In the genomic region with DNA sequence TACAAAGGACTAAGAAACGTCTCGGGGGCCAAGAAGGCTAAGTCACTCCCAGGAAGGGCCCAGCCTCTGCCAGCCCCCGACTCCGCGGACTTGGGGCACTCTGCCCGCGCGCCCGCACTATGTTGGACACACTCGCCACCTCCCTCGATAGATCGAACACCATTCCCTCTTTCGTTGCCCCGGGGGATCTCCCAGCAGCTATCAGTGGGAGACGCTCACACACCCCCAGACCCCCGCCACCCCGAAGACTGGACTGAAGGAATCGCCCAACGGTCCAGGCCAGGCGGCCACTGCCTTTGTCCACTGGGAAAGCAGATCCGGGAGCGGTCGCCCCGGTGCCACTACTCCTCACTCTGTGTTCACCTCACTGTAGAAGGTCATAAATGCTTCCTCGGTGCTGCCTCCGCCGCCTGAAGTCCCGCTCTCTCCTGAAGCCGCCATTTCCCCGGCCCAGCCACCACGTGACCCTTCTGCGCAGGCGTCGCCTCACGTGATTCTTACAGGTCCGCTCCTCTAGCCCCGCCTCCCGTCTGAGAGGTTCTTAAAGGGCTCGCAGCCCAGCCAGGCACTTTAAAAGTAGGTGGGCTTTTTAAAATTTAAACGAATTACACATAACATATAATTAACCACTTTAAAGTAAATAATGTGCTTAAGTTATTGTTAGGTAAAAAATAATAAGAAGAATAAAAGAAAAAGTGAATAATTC, we compare ENCODE assay signal across 8 cellular contexts. TPM values are rescaled to one million over a fixed set of nuclear protein-coding genes. Genes with fewer than 3 reads are reported as not detected.
A peak's percentile ranks its signal among the peaks of the same experiment; 100 is the strongest.
DNase-seq lines count a peak whose midpoint lies in the region; FAIRE-seq and TF ChIP-seq lines count a peak whose summit lies in the region.

DNAJC8 (minus strand) TSS at position 472 of the 706 bp plus-strand sequence; CDS start at position 441, 31 bp downstream.

- H3K9me3 ChIP-seq in HUES64 (ENCODE audit: insufficient read depth, low read depth, low read length) (no peaks in the 10 kb centered on the region), OCI-LY3 (ENCODE audit: insufficient read depth, low read length) (no peaks in the 10 kb centered on the region), mesodermal cell (ENCODE audit: control insufficient read depth, low read length) (no peaks in the 10 kb centered on the region)

- H3K36me3 ChIP-seq in HUES64 (ENCODE audit: insufficient read depth, low read length) (peaks cover 30% of the 10 kb centered on the region), OCI-LY3 (replicated peaks; ENCODE audit: low read depth, low read length) (peaks cover 10% of the 10 kb centered on the region), mesodermal cell (ENCODE audit: control insufficient read depth, insufficient read depth, low read length) (peaks cover 44% of the 10 kb centered on the region)

- FAIRE-seq in endometrium (lab: Jason Lieb, UNC), result peak; percentile 61

- H3K27ac Mint-ChIP-seq in CD14-positive monocyte, result peak within 1 kb of the TSS; percentile 98 to 100 (median 99)

- no peaks in the 10 kb centered on the region for H3K9me3 Mint-ChIP-seq in CD14-positive monocyte

- H4K20me1 ChIP-seq in OCI-LY3 (ENCODE audit: insufficient read depth, low read length), result no peaks in the 10 kb centered on the region

- peak within 1 kb of the TSS; percentile 95 for H3K9ac ChIP-seq in HUES64 (ENCODE audit: low read depth, low read length)
- peak within 1 kb of the TSS; percentile 91 for H3K9ac ChIP-seq in OCI-LY3 (ENCODE audit: low read length)

- peak; percentile 93 for DNase-seq in CD14-positive monocyte (ENCODE audit: low spot score)
- peak; percentile 87 for DNase-seq in GM20000 (ENCODE audit: low spot score)
- peak; percentile 95 for DNase-seq in activated CD8-positive, alpha-beta memory T cell treated with anti-CD3 and anti-CD28 coated beads, Interleukin-2, amount 50 U/mL, for 4 hours
- DNase-seq in stimulated activated CD8-positive, alpha-beta memory T cell treated with anti-CD3 and anti-CD28 coated beads, Interleukin-15, amount 100 ng/mL, for 24 hours (ENCODE audit: low read depth), result peak; percentile 88

- under 1% methylated on average over 38 of the region's 40 CpGs for WGBS in HUES64
- 0% methylated on average over 34 to 35 of the region's 40 CpGs for WGBS in mesodermal cell (ENCODE audit: insufficient coverage in 2 of 2), 2 experiments

- peaks cover 21 to 27% of the 10 kb centered on the region in 2 donors for H3K36me3 Mint-ChIP-seq in CD14-positive monocyte

- H3K4me3 ChIP-seq in HUES64 (ENCODE audit: low read length) (peak within 1 kb of the TSS; percentile 97), OCI-LY3 (ENCODE audit: low read length) (peak within 1 kb of the TSS; percentile 99), mesodermal cell (ENCODE audit: extremely low read depth, insufficient read depth, low read length, poor library complexity, severe bottlenecking) (peak within 1 kb of the TSS; percentile 99)

- intact Hi-C loops in CD14-positive monocyte (cut with micrococcal nuclease), result no loop called here

- H2AFZ ChIP-seq in OCI-LY3 (ENCODE audit: low read depth, low read length), result peak within 1 kb of the TSS; percentile 49; the same call in 1 of the 2 replicates

- peak within 1 kb of the TSS; percentile 97 to 100 for H3K4me3 Mint-ChIP-seq in CD14-positive monocyte

- peaks cover 13% of the 10 kb centered on the region for H3K4me1 Mint-ChIP-seq in CD14-positive monocyte

- peak within 1 kb of the TSS; percentile 74 for H3K27ac ChIP-seq in HUES64 (ENCODE audit: low read depth, low read length)
- no peak within 1 kb of the TSS; the same call in 1 of the 2 replicates for H3K27ac ChIP-seq in OCI-LY3 (ENCODE audit: low read length)
- H3K27ac ChIP-seq in mesodermal cell (ENCODE audit: low read depth, low read length, severe bottlenecking), result peak within 1 kb of the TSS; percentile 83

- peaks cover 0 to 2% (median 0%) of the 10 kb centered on the region in 3 donors for H3K27me3 Mint-ChIP-seq in CD14-positive monocyte (ENCODE audit: low read depth in 3 of 3)

- H3K27me3 ChIP-seq in HUES64 (ENCODE audit: insufficient read depth, low read length) (no peaks in the 10 kb centered on the region), OCI-LY3 (ENCODE audit: low read depth, low read length) (no peaks in the 10 kb centered on the region)

- H3K79me2 ChIP-seq in OCI-LY3 (ENCODE audit: low read length), result peaks cover 40% of the 10 kb centered on the region

- peak within 1 kb of the TSS; percentile 82 for H3K4me2 ChIP-seq in OCI-LY3 (ENCODE audit: low read length)

- H3K4me1 ChIP-seq in HUES64 (ENCODE audit: insufficient read depth, low read length), result no peaks in the 10 kb centered on the region
- H3K4me1 ChIP-seq in OCI-LY3 (ENCODE audit: low read length), result peaks cover 9% of the 10 kb centered on the region
- H3K4me1 ChIP-seq in mesodermal cell (ENCODE audit: control insufficient read depth, insufficient read depth, low read length, poor library complexity, severe bottlenecking), result peaks cover 21% of the 10 kb centered on the region

- TF ChIP-seq CTCF in CD14-positive monocyte (IDR thresholded peaks at IDR 0.05) (no peak), GM20000 (IDR thresholded peaks at IDR 0.05; ENCODE audit: extremely low read depth, missing control alignments) (no peak), OCI-LY3 (IDR thresholded peaks at IDR 0.05; ENCODE audit: low read depth, low read length) (no peak)

RNA-seq across cellular contexts. Expression of gene DNAJC8, which starts in this region (rescaled TPM):
- polyA plus RNA-seq in CD14-positive monocyte, result 100 to 1,000 TPM; 113 to 118 TPM
- 151 TPM for polyA plus RNA-seq in HUES64 (2013, experiment 1 of 2)
- 160 TPM for polyA plus RNA-seq in HUES64 (2013, experiment 2 of 2)
- 139 TPM for polyA plus RNA-seq in mesodermal cell (2013, experiment 1 of 2)
- polyA plus RNA-seq in mesodermal cell (2013, experiment 2 of 2), result 142 TPM
